ENCODE assay signal across 8 cellular contexts in genomic region chr19:39403331-39404312, GRCh38. TPM values are rescaled to one million over a fixed set of nuclear protein-coding genes. Genes with fewer than 3 reads are reported as not detected.
DNase-seq lines count a peak whose midpoint lies in the region; ATAC-seq and TF ChIP-seq lines count a peak whose summit lies in the region.

No MANE protein-coding gene starts in this region.

- H3K79me2 ChIP-seq in OCI-LY7 (ENCODE audit: insufficient read depth, low read depth, low read length), result peaks cover 19% of the 10 kb centered on the region

- H4K20me1 ChIP-seq in OCI-LY7 (ENCODE audit: insufficient read depth, low read length), result peaks cover 4% of the 10 kb centered on the region

- peak overlapping the region; percentile 86 for H3K9ac ChIP-seq in muscle layer of colon (ENCODE audit: low read length)

- peak overlapping the region; percentile 91 for H3K27ac ChIP-seq in OCI-LY7 (ENCODE audit: low read depth, low read length, poor library complexity, severe bottlenecking)
- H3K27ac ChIP-seq in epithelial cell of prostate, result peak overlapping the region; percentile 100
- peak overlapping the region; percentile 99 for H3K27ac ChIP-seq in muscle layer of colon (ENCODE audit: low read depth, low read length)

- H2AFZ ChIP-seq in OCI-LY7 (ENCODE audit: low read length), result peak overlapping the region; percentile 31; the same call in 1 of the 2 replicates

- H3K9me2 ChIP-seq in OCI-LY7 (ENCODE audit: insufficient read depth, low read length), result no peaks in the 10 kb centered on the region

- ATAC-seq in HG03108 (IDR thresholded peaks at IDR 0.05; ENCODE audit: unreplicated experiment), result peak; percentile 29

- no peaks in the 10 kb centered on the region for H3K27me3 ChIP-seq in muscle layer of colon (ENCODE audit: control insufficient read depth in 1 of 2, insufficient read depth in 2 of 2, low read length in 2 of 2)

- TF ChIP-seq CTCF in OCI-LY7 (conservative IDR thresholded peaks at IDR 0.05; ENCODE audit: low read length), result no peak

- peak overlapping the region; percentile 62 for H3K4me3 ChIP-seq in OCI-LY7 (ENCODE audit: low read depth, low read length, poor library complexity, severe bottlenecking)
- peak overlapping the region; percentile 42 to 73 for H3K4me3 ChIP-seq in muscle layer of colon (ENCODE audit: low read depth in 1 of 2, low read length in 2 of 2)

- H3K36me3 ChIP-seq in OCI-LY7 (ENCODE audit: insufficient read depth, low read length), result peaks cover 20% of the 10 kb centered on the region
- H3K36me3 ChIP-seq in muscle layer of colon (ENCODE audit: insufficient read depth, low read length), result peaks cover 14% of the 10 kb centered on the region

- POLR2A ChIA-PET in OCI-LY7 (lab: Charles Lee), result no interaction called here

- H3K4me2 ChIP-seq in OCI-LY7 (ENCODE audit: low read length), result peak overlapping the region; percentile 96

- DNase-seq in EL, result peak; percentile 99
- peak; percentile 63 for DNase-seq in OCI-LY7 (ENCODE audit: low spot score)
- DNase-seq in activated T-cell treated with anti-CD3 and anti-CD28 coated beads for 48 hours (ENCODE audit: low read depth), result peak; percentile 94
- peak; percentile 76 for DNase-seq in epithelial cell of prostate (ENCODE audit: low read depth, low spot score)
- DNase-seq in stimulated activated CD8-positive, alpha-beta memory T cell treated with anti-CD3 and anti-CD28 coated beads, Interleukin-4, amount 100 ng/mL, for 24 hours (ENCODE audit: low read depth), result peak; percentile 97
- DNase-seq in NCI-H345 treated with DMSO at 0.1 percent for 48 hours (lab: John Stamatoyannopoulos, UW; ENCODE audit: unreplicated experiment), result no peak

- H3K4me1 ChIP-seq in OCI-LY7 (ENCODE audit: insufficient read depth, low read length, poor library complexity, severe bottlenecking) (peaks cover 72% of the 10 kb centered on the region), muscle layer of colon (ENCODE audit: insufficient read depth, low read length) (peaks cover 33% of the 10 kb centered on the region)

- intact Hi-C loops in OCI-LY7 (cut with micrococcal nuclease; ENCODE audit: unreplicated experiment), result loop anchor here (10.0 kb wide), 2 partner anchors 549 to 551 kb away; no protein-coding TSS in a partner anchor

- no TSS peak for BruUV-seq in OCI-LY7 (replicated peaks; lab: Mats Ljungman, UMichigan)

- CTCF ChIA-PET in OCI-LY7 (lab: Charles Lee; ENCODE audit: unreplicated experiment), result no interaction called here

- H3K9me3 ChIP-seq in OCI-LY7 (ENCODE audit: low read length) (no peaks in the 10 kb centered on the region), muscle layer of colon (ENCODE audit: low read length) (no peaks in the 10 kb centered on the region)

RNA-seq across cellular contexts. Expression of gene ZFP36, which starts 3.0 kb away (rescaled TPM):
- total RNA-seq in OCI-LY7 (2014; rRNA removed; shearing (Covaris generic)), result 19.4 and 21.8 TPM in 2 replicates
- 55.9 and 57.2 TPM in 2 replicates for total RNA-seq in OCI-LY7 (2022)

RNA-seq across cellular contexts. Expression of gene PLEKHG2, which starts 8.8 kb away (rescaled TPM):
- total RNA-seq in OCI-LY7 (2014; rRNA removed; shearing (Covaris generic)), result 28.3 and 30.4 TPM in 2 replicates
- total RNA-seq in OCI-LY7 (2022), result 65.9 and 68.2 TPM in 2 replicates

RNA-seq across cellular contexts. Expression of gene MED29, which starts 12.4 kb away (rescaled TPM):
- 15.7 and 28.3 TPM in 2 replicates for total RNA-seq in OCI-LY7 (2014; rRNA removed; shearing (Covaris generic))
- total RNA-seq in OCI-LY7 (2022), result 31.2 and 31.3 TPM in 2 replicates

RNA-seq across cellular contexts. Expression of gene PAF1, which starts 12.7 kb away (rescaled TPM):
- 33.1 and 35.4 TPM in 2 replicates for total RNA-seq in OCI-LY7 (2014; rRNA removed; shearing (Covaris generic))
- 45.9 and 46.8 TPM in 2 replicates for total RNA-seq in OCI-LY7 (2022)

RNA-seq across cellular contexts. Expression of gene RPS16, which starts 32.1 kb away (rescaled TPM):
- total RNA-seq in OCI-LY7 (2014; rRNA removed; shearing (Covaris generic)), result 538 and 634 TPM in 2 replicates
- total RNA-seq in OCI-LY7 (2022), result 3,661 and 4,044 TPM in 2 replicates
